ENCODE assay signal across 30 cellular contexts in the genomic region with DNA sequence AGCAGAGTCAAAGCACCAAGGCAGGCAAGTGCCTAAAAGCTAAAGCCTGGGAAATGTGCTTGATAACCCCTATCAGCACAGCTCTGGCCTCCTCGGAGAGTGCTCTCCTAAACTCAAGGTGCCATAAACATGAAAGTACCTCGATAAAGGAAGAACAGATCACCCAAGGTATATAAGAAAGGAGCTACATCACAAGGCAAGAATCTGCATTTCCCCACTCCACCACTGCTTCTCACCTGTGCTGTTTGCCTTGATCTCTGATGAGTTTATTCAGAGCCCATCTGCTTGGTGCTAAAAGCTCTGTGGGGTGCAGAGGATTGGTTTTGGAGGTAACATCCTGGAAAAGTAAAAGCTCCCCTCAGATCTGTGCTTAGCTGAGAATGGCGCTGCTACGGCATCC.
"Had no signal": no experiment of that assay in that cellular context is flagged by ENCODE, and none has a peak within 500 bp of the region (broad histone marks: within the 10 kb centered on the region; RNA-seq: fewer than 3 reads in every experiment).

No MANE protein-coding gene starts in this region.

- H3K36me3 ChIP-seq: ascending aorta had no signal

- DNase-seq: activated CD4-positive, alpha-beta T cell treated with anti-CD3 and anti-CD28 coated beads, Interleukin-2, amount 10 ng/mL, durations not matched to agents 24 days and 14 days; activated CD4-positive, alpha-beta T cell treated with anti-CD3 and anti-CD28 coated beads, Interleukin-2, amount 50 U/mL, for 4 hours; activated CD8-positive, alpha-beta T cell treated with anti-CD3 and anti-CD28 coated beads for 36 hours; activated gamma-delta T cell; activated naive CD4-positive, alpha-beta T cell treated with Interleukin-2 at 50 U/mL for 16 hours; activated naive CD8-positive, alpha-beta T cell treated with anti-CD3 and anti-CD28 coated beads, Interleukin-2, amount 10 ng/mL, durations not matched to agents 7 days and 5 days; activated T-cell treated with anti-CD3 and anti-CD28 coated beads, Interleukin-2, amount 50 U/mL, for 1 hour; activated T-cell treated with anti-CD3 and anti-CD28 coated beads, Interleukin-2, amount 50 U/mL, for 72 hours; amygdala; Karpas-422; NCI-H1105; NCI-H1417 treated with DMSO at 0.1 percent for 48 hours; NCI-H187 treated with DMSO at 0.1 percent for 48 hours; NCI-H2081; NCI-H2171 treated with DMSO at 0.1 percent for 48 hours; NCI-H2227 treated with DMSO at 0.1 percent for 48 hours; NCI-H446 treated with DMSO at 0.1 percent for 48 hours; NCI-H524; NCI-H69; Right ventricle myocardium superior; RPMI8226; SW 1271; T-helper 1 cell; T-helper 2 cell; T-helper 9 cell had no signal

- H3K4me3 ChIP-seq: ascending aorta had no signal

- H3K27me3 ChIP-seq: ascending aorta had no signal

- H3K9me3 Mint-ChIP-seq: activated CD4-positive, alpha-beta T cell treated with anti-CD3 and anti-CD28 coated beads, Interleukin-2, amount 10 ng/mL, durations not matched to agents 24 days and 14 days; activated naive CD4-positive, alpha-beta T cell treated with anti-CD3 and anti-CD28 coated beads, Interleukin-2, amount 50 U/mL, for 24 hours; activated naive CD8-positive, alpha-beta T cell treated with anti-CD3 and anti-CD28 coated beads, Interleukin-2, amount 10 ng/mL, durations not matched to agents 7 days and 5 days had no signal

- H3K27ac ChIP-seq: ascending aorta, VCaP had no signal

- H3K9me3 ChIP-seq: ascending aorta had no signal

- H3K4me1 ChIP-seq: ascending aorta had no signal

- H3K27me3 Mint-ChIP-seq: activated CD4-positive, alpha-beta T cell treated with anti-CD3 and anti-CD28 coated beads, Interleukin-2, amount 10 ng/mL, durations not matched to agents 24 days and 14 days; activated CD8-positive, alpha-beta T cell treated with anti-CD3 and anti-CD28 coated beads for 36 hours; activated naive CD8-positive, alpha-beta T cell treated with anti-CD3 and anti-CD28 coated beads, Interleukin-2, amount 10 ng/mL, durations not matched to agents 7 days and 5 days had no signal

- H3K27ac Mint-ChIP-seq: activated CD4-positive, alpha-beta T cell treated with anti-CD3 and anti-CD28 coated beads, Interleukin-2, amount 10 ng/mL, durations not matched to agents 24 days and 14 days; activated CD8-positive, alpha-beta T cell treated with anti-CD3 and anti-CD28 coated beads for 36 hours; activated naive CD4-positive, alpha-beta T cell treated with anti-CD3 and anti-CD28 coated beads, Interleukin-2, amount 50 U/mL, for 24 hours; activated naive CD8-positive, alpha-beta T cell treated with anti-CD3 and anti-CD28 coated beads, Interleukin-2, amount 10 ng/mL, durations not matched to agents 7 days and 5 days; activated T-cell treated with anti-CD3 and anti-CD28 coated beads, Interleukin-2, amount 50 U/mL, for 72 hours; activated T-helper 17 cell treated with anti-CD3 and anti-CD28 coated beads, Interleukin-2, amount 50 U/mL, for 72 hours had no signal

- H3K36me3 Mint-ChIP-seq: activated naive CD4-positive, alpha-beta T cell treated with anti-CD3 and anti-CD28 coated beads, Interleukin-2, amount 50 U/mL, for 24 hours; activated naive CD8-positive, alpha-beta T cell treated with anti-CD3 and anti-CD28 coated beads, Interleukin-2, amount 10 ng/mL, durations not matched to agents 7 days and 5 days had no signal

- ATAC-seq: activated CD8-positive, alpha-beta T cell treated with anti-CD3 and anti-CD28 coated beads for 36 hours; activated T-cell treated with anti-CD3 and anti-CD28 coated beads, Interleukin-2, amount 50 U/mL, for 72 hours; activated T-helper 17 cell treated with anti-CD3 and anti-CD28 coated beads, Interleukin-2, amount 50 U/mL, for 72 hours; Panc1 had no signal

- H3K4me3 Mint-ChIP-seq: activated CD4-positive, alpha-beta T cell treated with anti-CD3 and anti-CD28 coated beads, Interleukin-2, amount 10 ng/mL, durations not matched to agents 24 days and 14 days; activated CD8-positive, alpha-beta T cell treated with anti-CD3 and anti-CD28 coated beads for 36 hours; activated naive CD4-positive, alpha-beta T cell treated with anti-CD3 and anti-CD28 coated beads, Interleukin-2, amount 50 U/mL, for 24 hours; activated naive CD8-positive, alpha-beta T cell treated with anti-CD3 and anti-CD28 coated beads, Interleukin-2, amount 10 ng/mL, durations not matched to agents 7 days and 5 days; activated T-cell treated with anti-CD3 and anti-CD28 coated beads, Interleukin-2, amount 50 U/mL, for 72 hours; activated T-helper 17 cell treated with anti-CD3 and anti-CD28 coated beads, Interleukin-2, amount 50 U/mL, for 72 hours had no signal

- H3K4me1 Mint-ChIP-seq: activated CD4-positive, alpha-beta T cell treated with anti-CD3 and anti-CD28 coated beads, Interleukin-2, amount 10 ng/mL, durations not matched to agents 24 days and 14 days; activated naive CD4-positive, alpha-beta T cell treated with anti-CD3 and anti-CD28 coated beads, Interleukin-2, amount 50 U/mL, for 24 hours; activated naive CD8-positive, alpha-beta T cell treated with anti-CD3 and anti-CD28 coated beads, Interleukin-2, amount 10 ng/mL, durations not matched to agents 7 days and 5 days; activated T-helper 17 cell treated with anti-CD3 and anti-CD28 coated beads, Interleukin-2, amount 50 U/mL, for 72 hours had no signal
